In the genomic region with DNA sequence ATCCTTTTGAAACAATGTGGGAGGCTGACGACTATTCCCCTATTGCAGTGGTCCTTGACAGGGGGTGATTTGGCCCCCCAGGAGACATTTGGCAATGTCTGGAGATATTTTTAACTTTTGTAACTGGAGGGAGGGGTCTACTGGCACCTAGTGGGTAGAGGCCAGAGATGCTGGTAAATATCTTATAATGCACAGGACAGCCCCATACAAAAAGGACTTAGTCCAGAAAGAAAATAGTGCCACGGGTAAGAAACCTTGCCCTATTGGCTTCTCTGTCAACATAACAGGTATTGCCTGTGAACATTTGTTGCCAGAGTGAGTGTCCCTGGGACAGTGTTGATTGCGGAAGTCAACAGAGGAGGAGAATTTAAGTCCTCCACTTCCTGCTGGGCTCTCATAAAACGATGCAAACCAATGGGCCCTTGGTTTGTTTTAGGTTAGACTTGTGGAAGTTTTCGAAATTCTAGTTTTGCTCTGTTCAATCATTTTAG, we compare ENCODE assay signal across 1 cellular context.
TF ChIP-seq lines count a peak whose summit lies in the region.

No MANE protein-coding gene starts in this region.

TF ChIP-seq in HCT116, 20 proteins besides CTCF, POLR2A, EP300 and RAD21 (continued from another document):
- TF ChIP-seq, protein P1, sequence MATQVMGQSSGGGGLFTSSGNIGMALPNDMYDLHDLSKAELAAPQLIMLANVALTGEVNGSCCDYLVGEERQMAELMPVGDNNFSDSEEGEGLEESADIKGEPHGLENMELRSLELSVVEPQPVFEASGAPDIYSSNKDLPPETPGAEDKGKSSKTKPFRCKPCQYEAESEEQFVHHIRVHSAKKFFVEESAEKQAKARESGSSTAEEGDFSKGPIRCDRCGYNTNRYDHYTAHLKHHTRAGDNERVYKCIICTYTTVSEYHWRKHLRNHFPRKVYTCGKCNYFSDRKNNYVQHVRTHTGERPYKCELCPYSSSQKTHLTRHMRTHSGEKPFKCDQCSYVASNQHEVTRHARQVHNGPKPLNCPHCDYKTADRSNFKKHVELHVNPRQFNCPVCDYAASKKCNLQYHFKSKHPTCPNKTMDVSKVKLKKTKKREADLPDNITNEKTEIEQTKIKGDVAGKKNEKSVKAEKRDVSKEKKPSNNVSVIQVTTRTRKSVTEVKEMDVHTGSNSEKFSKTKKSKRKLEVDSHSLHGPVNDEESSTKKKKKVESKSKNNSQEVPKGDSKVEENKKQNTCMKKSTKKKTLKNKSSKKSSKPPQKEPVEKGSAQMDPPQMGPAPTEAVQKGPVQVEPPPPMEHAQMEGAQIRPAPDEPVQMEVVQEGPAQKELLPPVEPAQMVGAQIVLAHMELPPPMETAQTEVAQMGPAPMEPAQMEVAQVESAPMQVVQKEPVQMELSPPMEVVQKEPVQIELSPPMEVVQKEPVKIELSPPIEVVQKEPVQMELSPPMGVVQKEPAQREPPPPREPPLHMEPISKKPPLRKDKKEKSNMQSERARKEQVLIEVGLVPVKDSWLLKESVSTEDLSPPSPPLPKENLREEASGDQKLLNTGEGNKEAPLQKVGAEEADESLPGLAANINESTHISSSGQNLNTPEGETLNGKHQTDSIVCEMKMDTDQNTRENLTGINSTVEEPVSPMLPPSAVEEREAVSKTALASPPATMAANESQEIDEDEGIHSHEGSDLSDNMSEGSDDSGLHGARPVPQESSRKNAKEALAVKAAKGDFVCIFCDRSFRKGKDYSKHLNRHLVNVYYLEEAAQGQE (IDR thresholded peaks at IDR 0.05; ENCODE audit: low read depth) = no peak
- TF ChIP-seq, protein P2, sequence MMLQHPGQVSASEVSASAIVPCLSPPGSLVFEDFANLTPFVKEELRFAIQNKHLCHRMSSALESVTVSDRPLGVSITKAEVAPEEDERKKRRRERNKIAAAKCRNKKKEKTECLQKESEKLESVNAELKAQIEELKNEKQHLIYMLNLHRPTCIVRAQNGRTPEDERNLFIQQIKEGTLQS (IDR thresholded peaks at IDR 0.05) = no peak
